1 cellular context compared by ENCODE assay signal in the genomic region with DNA sequence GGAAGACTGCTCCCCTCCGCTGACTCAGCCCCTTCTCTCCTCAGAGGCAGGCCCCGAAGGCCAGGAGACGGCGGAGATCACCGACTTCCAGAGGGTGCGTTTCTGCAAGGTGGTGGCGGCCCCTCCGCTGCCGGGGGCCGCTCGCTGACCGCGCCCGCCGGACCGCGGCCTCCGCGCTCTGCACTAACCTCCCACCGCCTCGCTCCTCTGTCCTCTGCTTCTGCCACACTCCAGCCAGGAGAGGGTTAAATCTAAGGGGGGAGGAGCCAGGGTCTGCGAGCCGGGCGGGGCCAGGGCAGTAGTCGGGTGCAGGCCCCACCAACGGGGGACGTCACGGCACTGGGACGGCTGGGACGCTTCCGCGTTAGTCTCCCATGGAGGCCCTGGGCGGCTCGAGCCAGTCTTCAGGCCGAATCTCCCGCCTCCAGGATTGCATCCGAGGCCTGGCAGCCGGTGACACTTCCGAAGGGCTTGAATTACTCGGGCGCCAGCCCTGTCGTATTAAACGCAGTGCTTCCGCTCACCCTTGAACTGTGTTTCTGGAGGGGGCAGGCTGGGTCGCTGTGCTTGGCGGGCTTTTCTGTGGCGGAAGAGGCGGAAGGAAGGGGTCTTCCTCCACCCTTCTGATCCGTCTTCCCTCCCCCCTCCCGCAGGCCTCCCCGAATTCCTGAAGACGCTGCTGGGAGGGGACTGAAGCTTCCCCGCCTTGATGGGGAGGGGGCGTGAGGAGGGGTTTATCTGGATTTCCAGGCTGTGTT.
TF ChIP-seq lines count a peak whose summit lies in the region.

No MANE protein-coding gene starts in this region.

TF ChIP-seq in HepG2, 621 proteins besides CTCF, POLR2A, EP300 and RAD21 (continued from another document and continues in another):
- TF ChIP-seq ZNF407 (CRISPR knock-in tag; IDR thresholded peaks at IDR 0.05; ENCODE audit: not compliant biosample characterization) (peak; percentile 10), CAMTA2 (CRISPR knock-in tag; IDR thresholded peaks at IDR 0.05; ENCODE audit: borderline replicate concordance) (0 out of 2 replicates have a peak, but pooled peaks have one; percentile 50), ZNF326 (CRISPR knock-in tag; IDR thresholded peaks at IDR 0.05; ENCODE audit: borderline replicate concordance) (no peak), TFDP2 (CRISPR knock-in tag; IDR thresholded peaks at IDR 0.05) (peak; percentile 32; the same call in 1 of the 2 replicates), FOSL2 (CRISPR knock-in tag; IDR thresholded peaks at IDR 0.05) (no peak), ZUFSP (CRISPR knock-in tag; IDR thresholded peaks at IDR 0.05; ENCODE audit: borderline replicate concordance) (no peak), HMG20B (CRISPR knock-in tag; conservative IDR thresholded peaks at IDR 0.05) (no peak), ZNF501 (CRISPR knock-in tag; IDR thresholded peaks at IDR 0.05) (peak; percentile 79), CREB1 (IDR thresholded peaks at IDR 0.05) (peak; percentile 71), CREB1 (CRISPR knock-in tag; IDR thresholded peaks at IDR 0.05) (peak; percentile 55), RAD51 (IDR thresholded peaks at IDR 0.05; ENCODE audit: borderline replicate concordance) (no peak), ZSCAN21 (CRISPR knock-in tag; IDR thresholded peaks at IDR 0.05; ENCODE audit: borderline replicate concordance) (peak; percentile 53; the same call in 1 of the 2 replicates), KLF13 (CRISPR knock-in tag; IDR thresholded peaks at IDR 0.05) (0 out of 2 replicates have a peak, but pooled peaks have one; percentile 77), ZNF160 (CRISPR knock-in tag; IDR thresholded peaks at IDR 0.05) (0 out of 2 replicates have a peak, but pooled peaks have one; percentile 64), ZNF17 (CRISPR knock-in tag; IDR thresholded peaks at IDR 0.05) (no peak), ATF7-NPFF (CRISPR knock-in tag; IDR thresholded peaks at IDR 0.05; ENCODE audit: low read depth) (peak; percentile 79), KLF16 (CRISPR knock-in tag; IDR thresholded peaks at IDR 0.05) (peak in 1 of 2 experiments; percentile 57; a peak in 1 of 4 replicates), POLR2AphosphoS5 (IDR thresholded peaks at IDR 0.05; ENCODE audit: low read depth, low read length) (0 out of 2 replicates have a peak, but pooled peaks have one; percentile 10), ZNF605 (CRISPR knock-in tag; IDR thresholded peaks at IDR 0.05) (peak; percentile 61; the same call in 1 of the 2 replicates), ARID4A (CRISPR knock-in tag; IDR thresholded peaks at IDR 0.05; ENCODE audit: borderline replicate concordance) (peak; percentile 85; the same call in 1 of the 2 replicates), MED8 (CRISPR knock-in tag; IDR thresholded peaks at IDR 0.05; ENCODE audit: insufficient replicate concordance) (peak; percentile 84), ELF3 (CRISPR knock-in tag; IDR thresholded peaks at IDR 0.05) (peak; percentile 81; the same call in 1 of the 2 replicates)
- TF ChIP-seq, protein P1, sequence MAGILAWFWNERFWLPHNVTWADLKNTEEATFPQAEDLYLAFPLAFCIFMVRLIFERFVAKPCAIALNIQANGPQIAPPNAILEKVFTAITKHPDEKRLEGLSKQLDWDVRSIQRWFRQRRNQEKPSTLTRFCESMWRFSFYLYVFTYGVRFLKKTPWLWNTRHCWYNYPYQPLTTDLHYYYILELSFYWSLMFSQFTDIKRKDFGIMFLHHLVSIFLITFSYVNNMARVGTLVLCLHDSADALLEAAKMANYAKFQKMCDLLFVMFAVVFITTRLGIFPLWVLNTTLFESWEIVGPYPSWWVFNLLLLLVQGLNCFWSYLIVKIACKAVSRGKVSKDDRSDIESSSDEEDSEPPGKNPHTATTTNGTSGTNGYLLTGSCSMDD (CRISPR knock-in tag; IDR thresholded peaks at IDR 0.05): no peak
- TF ChIP-seq, protein P2, sequence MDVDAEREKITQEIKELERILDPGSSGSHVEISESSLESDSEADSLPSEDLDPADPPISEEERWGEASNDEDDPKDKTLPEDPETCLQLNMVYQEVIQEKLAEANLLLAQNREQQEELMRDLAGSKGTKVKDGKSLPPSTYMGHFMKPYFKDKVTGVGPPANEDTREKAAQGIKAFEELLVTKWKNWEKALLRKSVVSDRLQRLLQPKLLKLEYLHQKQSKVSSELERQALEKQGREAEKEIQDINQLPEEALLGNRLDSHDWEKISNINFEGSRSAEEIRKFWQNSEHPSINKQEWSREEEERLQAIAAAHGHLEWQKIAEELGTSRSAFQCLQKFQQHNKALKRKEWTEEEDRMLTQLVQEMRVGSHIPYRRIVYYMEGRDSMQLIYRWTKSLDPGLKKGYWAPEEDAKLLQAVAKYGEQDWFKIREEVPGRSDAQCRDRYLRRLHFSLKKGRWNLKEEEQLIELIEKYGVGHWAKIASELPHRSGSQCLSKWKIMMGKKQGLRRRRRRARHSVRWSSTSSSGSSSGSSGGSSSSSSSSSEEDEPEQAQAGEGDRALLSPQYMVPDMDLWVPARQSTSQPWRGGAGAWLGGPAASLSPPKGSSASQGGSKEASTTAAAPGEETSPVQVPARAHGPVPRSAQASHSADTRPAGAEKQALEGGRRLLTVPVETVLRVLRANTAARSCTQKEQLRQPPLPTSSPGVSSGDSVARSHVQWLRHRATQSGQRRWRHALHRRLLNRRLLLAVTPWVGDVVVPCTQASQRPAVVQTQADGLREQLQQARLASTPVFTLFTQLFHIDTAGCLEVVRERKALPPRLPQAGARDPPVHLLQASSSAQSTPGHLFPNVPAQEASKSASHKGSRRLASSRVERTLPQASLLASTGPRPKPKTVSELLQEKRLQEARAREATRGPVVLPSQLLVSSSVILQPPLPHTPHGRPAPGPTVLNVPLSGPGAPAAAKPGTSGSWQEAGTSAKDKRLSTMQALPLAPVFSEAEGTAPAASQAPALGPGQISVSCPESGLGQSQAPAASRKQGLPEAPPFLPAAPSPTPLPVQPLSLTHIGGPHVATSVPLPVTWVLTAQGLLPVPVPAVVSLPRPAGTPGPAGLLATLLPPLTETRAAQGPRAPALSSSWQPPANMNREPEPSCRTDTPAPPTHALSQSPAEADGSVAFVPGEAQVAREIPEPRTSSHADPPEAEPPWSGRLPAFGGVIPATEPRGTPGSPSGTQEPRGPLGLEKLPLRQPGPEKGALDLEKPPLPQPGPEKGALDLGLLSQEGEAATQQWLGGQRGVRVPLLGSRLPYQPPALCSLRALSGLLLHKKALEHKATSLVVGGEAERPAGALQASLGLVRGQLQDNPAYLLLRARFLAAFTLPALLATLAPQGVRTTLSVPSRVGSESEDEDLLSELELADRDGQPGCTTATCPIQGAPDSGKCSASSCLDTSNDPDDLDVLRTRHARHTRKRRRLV (CRISPR knock-in tag; IDR thresholded peaks at IDR 0.05): peak; percentile 75; the same call in 1 of the 2 replicates
